ENCODE assay signal across 28 cellular contexts in the genomic region with DNA sequence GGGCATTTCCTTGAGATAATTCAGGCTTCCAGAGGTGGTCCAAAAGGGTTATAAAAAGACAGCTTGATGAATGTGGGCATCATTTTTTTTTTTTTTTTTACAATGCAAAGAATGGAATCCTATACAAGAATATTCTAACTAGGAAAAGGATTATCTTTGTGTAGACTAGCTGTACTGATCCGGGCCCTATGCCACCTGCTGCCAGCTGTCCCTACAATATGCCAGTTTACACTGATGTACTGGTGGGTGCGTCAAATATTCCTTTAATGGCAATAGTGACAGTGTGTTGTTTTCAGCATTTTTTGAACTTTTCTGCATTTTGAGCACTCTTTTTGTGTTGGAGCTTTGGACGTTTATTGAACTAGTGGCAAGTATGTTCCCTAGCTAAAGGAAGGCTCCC. TPM values are rescaled to one million over a fixed set of nuclear protein-coding genes. Genes with fewer than 3 reads are reported as not detected.
DNase-seq lines count a peak whose midpoint lies in the region; ATAC-seq, FAIRE-seq and TF ChIP-seq lines count a peak whose summit lies in the region.
"Had no signal": no experiment of that assay in that cellular context is flagged by ENCODE, and none has a peak within 500 bp of the region (broad histone marks: within the 10 kb centered on the region; RNA-seq: fewer than 3 reads in every experiment).

No MANE protein-coding gene starts in this region.

- no peaks in the 10 kb centered on the region for H3K79me2 ChIP-seq in neural progenitor cell (ENCODE audit: low read depth)

- H2AFZ ChIP-seq in neural progenitor cell (replicated peaks): peak overlapping the region; percentile 15
- H2AFZ ChIP-seq: GM23248 had no signal

- H3K9me3 ChIP-seq in neural progenitor cell (ENCODE audit: low read depth): no peaks in the 10 kb centered on the region
- H3K9me3 ChIP-seq in mucosa of descending colon: no peaks in the 10 kb centered on the region
- H3K9me3 ChIP-seq: SJSA1 had no signal

- H3K4me2 ChIP-seq in neural progenitor cell: no peak overlapping the region

- no peak overlapping the region for H3K4me3 ChIP-seq in neural progenitor cell
- H3K4me3 ChIP-seq in mucosa of descending colon: no peak overlapping the region
- H3K4me3 ChIP-seq: GM23248, K562, SJSA1 had no signal

- ATAC-seq in mucosa of descending colon: no peak
- ATAC-seq: HepG2, K562, Right ventricle myocardium inferior had no signal

- peaks cover 22% of the 10 kb centered on the region for H3K4me1 Mint-ChIP-seq in neural progenitor cell

- H3K27me3 ChIP-seq in neural progenitor cell: no peaks in the 10 kb centered on the region
- H3K27me3 ChIP-seq: SJSA1 had no signal

- no peak for TF ChIP-seq POLR2A in GM12892 (IDR thresholded peaks at IDR 0.05; ENCODE audit: low read depth, low read length)

- H3K27me3 Mint-ChIP-seq in neural progenitor cell (ENCODE audit: insufficient read depth, low read depth): peaks cover under 1% of the 10 kb centered on the region

- DNase-seq in NCI-H1105 treated with DMSO at 0.1 percent for 48 hours (lab: John Stamatoyannopoulos, UW) (peak; percentile 29), NCI-H1105 (lab: John Stamatoyannopoulos, UW) (no peak), DMS 273 (lab: John Stamatoyannopoulos, UW; ENCODE audit: unreplicated experiment) (peak; percentile 63), NCI-H524 treated with DMSO at 0.1 percent for 48 hours (lab: John Stamatoyannopoulos, UW) (peak; percentile 54), neural progenitor cell (ENCODE audit: low spot score) (no peak), GM12892 (ENCODE audit: insufficient read length) (no peak), mucosa of descending colon (no peak)
- DNase-seq: AML-193, GM23248, HCEC 1CT, MM.1S, NCI-H1048, NCI-H2081, NCI-H774, T-helper 1 cell had no signal

- H3K27ac ChIP-seq in neural progenitor cell: no peak overlapping the region
- H3K27ac ChIP-seq: C4-2B, GM23248, HL-60, SJSA1 had no signal

- no peaks in the 10 kb centered on the region for H4K20me1 ChIP-seq in neural progenitor cell (ENCODE audit: low read depth)

- intact Hi-C loops in mucosa of descending colon (cut with DNase I, micrococcal nuclease): no loop called here

- H3K36me3 Mint-ChIP-seq in neural progenitor cell: peaks cover 3% of the 10 kb centered on the region

- TF ChIP-seq CTCF in neural progenitor cell (IDR thresholded peaks at IDR 0.05): no peak
- no peak for TF ChIP-seq CTCF in mucosa of descending colon (IDR thresholded peaks at IDR 0.05)

- H3F3A ChIP-seq in neural progenitor cell (ENCODE audit: low read depth): peaks cover 13% of the 10 kb centered on the region

- peak overlapping the region; percentile 7 for H3K27ac Mint-ChIP-seq in neural progenitor cell

- H3K4me1 ChIP-seq in neural progenitor cell (peaks cover 15% of the 10 kb centered on the region), mucosa of descending colon (ENCODE audit: low read depth) (no peaks in the 10 kb centered on the region)

- H3K36me3 ChIP-seq in neural progenitor cell (no peaks in the 10 kb centered on the region), mucosa of descending colon (ENCODE audit: low read depth) (no peaks in the 10 kb centered on the region)
- H3K36me3 ChIP-seq: SJSA1 had no signal

- FAIRE-seq in GM12892 (lab: Jason Lieb, UNC): no peak
- FAIRE-seq: G401.6, GM18507, HepG2, K562 had no signal

- H3K9ac ChIP-seq in neural progenitor cell: no peak overlapping the region
- H3K9ac ChIP-seq: GM23248 had no signal

- H3K4me3 Mint-ChIP-seq in neural progenitor cell: no peak overlapping the region

- peaks cover 5% of the 10 kb centered on the region for H3K9me3 Mint-ChIP-seq in neural progenitor cell

RNA-seq across cellular contexts. Expression of gene CBY2, which starts 31.6 kb away (rescaled TPM):
- total RNA-seq in neural progenitor cell (ENCODE audit: low replicate concordance): 0.31 TPM in 1 of 2 replicates, not detected in the other
- polyA plus RNA-seq in GM12892 (2012; ENCODE audit: missing spikeins): not detected
- total RNA-seq in mucosa of descending colon: not detected
- total RNA-seq: Daoy, GM23248, HepG2, HT-29, LHCN-M2, Right ventricle myocardium inferior, SJSA1 had no signal
- polyA plus RNA-seq: AG04450, GM23248, HepG2, K562 had no signal

RNA-seq across cellular contexts. Expression of gene ERICH6B, which starts 54.9 kb away (rescaled TPM):
- total RNA-seq in neural progenitor cell (ENCODE audit: low replicate concordance): not detected in 2 replicates
- 0.89 TPM for polyA plus RNA-seq in GM12892 (2012; ENCODE audit: missing spikeins)
- not detected for total RNA-seq in mucosa of descending colon
- total RNA-seq: Daoy, GM23248, HepG2, HT-29, K562, LHCN-M2, NCI-H460, Right ventricle myocardium inferior, SJSA1 had no signal
- polyA plus RNA-seq: AG04450, GM23248, HepG2, K562 had no signal

Comparison
In these comparisons a context has a peak if more than half of its experiments do, and no peak if none do; other contexts are left out.
1. DNase-seq: peak in NCI-H1105 treated with DMSO at 0.1 percent for 48 hours (single experiment), DMS 273 (single experiment) and NCI-H524 treated with DMSO at 0.1 percent for 48 hours (single experiment); none in NCI-H1105 (single experiment), neural progenitor cell (single experiment), GM12892 (single experiment) and mucosa of descending colon (0 of 3).